Comparison of ENCODE assay signal across 19 cellular contexts in the genomic region with DNA sequence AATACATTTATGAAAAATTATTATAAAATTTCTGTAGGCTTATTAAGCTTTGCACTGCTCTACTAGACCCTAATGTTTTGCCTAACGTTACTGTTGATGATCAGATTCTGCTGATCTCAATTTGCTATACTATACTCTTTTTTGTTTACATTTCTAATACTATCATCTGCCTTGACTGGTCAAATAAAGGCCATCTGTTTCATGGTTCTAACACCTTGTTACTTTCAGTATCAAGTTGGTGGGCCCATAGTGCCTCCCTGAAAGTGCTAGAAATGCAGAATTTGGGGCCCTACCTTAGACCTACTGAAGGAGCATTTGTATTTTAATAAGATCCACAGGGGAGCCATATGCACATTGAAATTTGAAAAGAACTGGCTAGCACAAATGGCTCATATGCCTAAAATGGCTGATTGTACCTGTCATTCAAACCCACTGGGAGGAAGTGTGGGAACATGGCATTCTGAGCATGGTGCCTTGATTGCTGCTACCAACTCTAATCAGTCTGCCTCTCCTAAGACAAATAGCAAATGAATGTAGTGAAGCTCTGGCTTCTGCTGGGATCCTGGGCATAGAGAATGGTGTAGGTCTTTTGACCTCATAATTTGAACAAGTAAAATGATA.
DNase-seq lines count a peak whose midpoint lies in the region; ATAC-seq and TF ChIP-seq lines count a peak whose summit lies in the region.
"Had no signal": no experiment of that assay in that cellular context is flagged by ENCODE, and none has a peak within 500 bp of the region (broad histone marks: within the 10 kb centered on the region; RNA-seq: fewer than 3 reads in every experiment).

No MANE protein-coding gene starts in this region.

- H3F3A ChIP-seq in PC-9 (ENCODE audit: insufficient read depth, low read depth): no peaks in the 10 kb centered on the region

- no peaks in the 10 kb centered on the region for H3K9me3 Mint-ChIP-seq in H9
- 0 out of 2 replicates have a peak, but pooled peaks cover 5% of the 10 kb centered on the region for H3K9me3 Mint-ChIP-seq in WTC11
- H3K9me3 Mint-ChIP-seq in naive thymus-derived CD4-positive, alpha-beta T cell: peaks cover 0 to 12% (median 1%) of the 10 kb centered on the region in 11 donors

- no peaks in the 10 kb centered on the region for H3K27me3 ChIP-seq in H9 (ENCODE audit: insufficient read depth, low read length)
- no peaks in the 10 kb centered on the region for H3K27me3 ChIP-seq in iPS DF 6.9 (ENCODE audit: control insufficient read depth, insufficient read depth, low read length)
- H3K27me3 ChIP-seq in naive thymus-derived CD4-positive, alpha-beta T cell (ENCODE audit: control insufficient read depth in 2 of 2, insufficient read depth in 2 of 2, low read length in 2 of 2): no peaks in the 10 kb centered on the region
- H3K27me3 ChIP-seq in PC-9 (ENCODE audit: insufficient read depth, low read depth): no peaks in the 10 kb centered on the region

- POLR2A ChIA-PET in WTC11 (lab: Charles Lee): no interaction called here
- POLR2A ChIA-PET in naive thymus-derived CD4-positive, alpha-beta T cell (lab: Charles Lee): no interaction called here
- POLR2A ChIA-PET in PC-9 (lab: Charles Lee; ENCODE audit: unreplicated experiment): no interaction called here

- H2BK120ac ChIP-seq in H9 (ENCODE audit: low read depth, low read length, poor library complexity, severe bottlenecking): no peak overlapping the region

- no CpG with 5 or more reads among the region's 1 CpG for WGBS in H9 (ENCODE audit: extremely low coverage, insufficient read length, low lambda C conversion rate)
- no CpG with 5 or more reads among the region's 1 CpG for WGBS in iPS DF 6.9 (ENCODE audit: insufficient coverage, insufficient read length)

- no peak overlapping the region for H3K14ac ChIP-seq in H9 (ENCODE audit: insufficient read depth, low read length)

- H3K79me1 ChIP-seq in H9 (ENCODE audit: insufficient read depth, low read depth, low read length, poor library complexity, severe bottlenecking): no peaks in the 10 kb centered on the region

- H3K18ac ChIP-seq in H9 (ENCODE audit: insufficient read length, low read depth, low read length): no peak overlapping the region

- peak overlapping the region; percentile 21 to 96 (median 90) for H3K27ac Mint-ChIP-seq in H9
- H3K27ac Mint-ChIP-seq in WTC11: peak overlapping the region; percentile 63
- H3K27ac Mint-ChIP-seq in naive thymus-derived CD4-positive, alpha-beta T cell: no peak overlapping the region
- H3K27ac Mint-ChIP-seq: CD4-positive, CD25-positive, alpha-beta regulatory T cell had no signal

- no peak overlapping the region for H2BK15ac ChIP-seq in H9 (ENCODE audit: low read depth, low read length)

- H3K36me3 ChIP-seq in iPS DF 6.9 (ENCODE audit: control insufficient read depth, insufficient read depth, low read length): no peaks in the 10 kb centered on the region
- no peaks in the 10 kb centered on the region for H3K36me3 ChIP-seq in naive thymus-derived CD4-positive, alpha-beta T cell (ENCODE audit: control insufficient read depth in 2 of 3, insufficient read depth in 3 of 3, low read length in 3 of 3)
- no peaks in the 10 kb centered on the region for H3K36me3 ChIP-seq in PC-9 (ENCODE audit: low read depth)

- no peaks in the 10 kb centered on the region for H3K23me2 ChIP-seq in H9 (ENCODE audit: insufficient read length, low read depth, low read length, poor library complexity, severe bottlenecking)

- peak overlapping the region; percentile 57 for H3K4me2 ChIP-seq in H9 (ENCODE audit: insufficient read depth, insufficient read length, low read length)
- H3K4me2 ChIP-seq in PC-9: no peak overlapping the region

- H4K91ac ChIP-seq in H9 (ENCODE audit: insufficient read length, low read depth, low read length): no peak overlapping the region

- no peak overlapping the region for H3T11ph ChIP-seq in H9 (ENCODE audit: low read length)

- H3K4me1 ChIP-seq in H9 (ENCODE audit: insufficient read depth, low read length) (peaks cover 11% of the 10 kb centered on the region; the same call in 1 of the 2 replicates), iPS DF 6.9 (ENCODE audit: control insufficient read depth, insufficient read depth, low read length) (no peaks in the 10 kb centered on the region; the same call in 1 of the 2 replicates), PC-9 (replicated peaks; ENCODE audit: insufficient read depth) (no peaks in the 10 kb centered on the region)
- no peaks in the 10 kb centered on the region for H3K4me1 ChIP-seq in naive thymus-derived CD4-positive, alpha-beta T cell (ENCODE audit: control insufficient read depth in 2 of 2, insufficient read depth in 2 of 2, low read length in 2 of 2)

- H3K4me3 Mint-ChIP-seq in H9 (peak overlapping the region; percentile 14 to 15; a peak in 4 of 5 replicates), WTC11 (peak overlapping the region; percentile 34)
- H3K4me3 Mint-ChIP-seq in naive thymus-derived CD4-positive, alpha-beta T cell: no peak overlapping the region
- H3K4me3 Mint-ChIP-seq: CD4-positive, CD25-positive, alpha-beta regulatory T cell had no signal

- no peaks in the 10 kb centered on the region for H3K9me3 ChIP-seq in H9 (ENCODE audit: control insufficient read depth, low read depth, low read length)
- no peaks in the 10 kb centered on the region for H3K9me3 ChIP-seq in iPS DF 6.9 (ENCODE audit: control insufficient read depth, insufficient read depth, low read length)
- no peaks in the 10 kb centered on the region for H3K9me3 ChIP-seq in naive thymus-derived CD4-positive, alpha-beta T cell (ENCODE audit: control insufficient read depth in 2 of 3, low read length in 3 of 3)
- H3K9me3 ChIP-seq in PC-9 (ENCODE audit: insufficient read depth, low read depth): no peaks in the 10 kb centered on the region

- peaks cover 48 to 57% of the 10 kb centered on the region in 2 experiments for H3K4me1 Mint-ChIP-seq in H9
- H3K4me1 Mint-ChIP-seq in WTC11: peaks cover 62% of the 10 kb centered on the region
- no peaks in the 10 kb centered on the region for H3K4me1 Mint-ChIP-seq in naive thymus-derived CD4-positive, alpha-beta T cell
- H3K4me1 Mint-ChIP-seq: CD4-positive, CD25-positive, alpha-beta regulatory T cell had no signal

- H2AK5ac ChIP-seq in H9 (ENCODE audit: insufficient read length, low read length): no peak overlapping the region

- H3K4ac ChIP-seq in H9 (ENCODE audit: low read depth, low read length): no peak overlapping the region

- H3K9ac ChIP-seq in H9 (ENCODE audit: extremely low read depth, insufficient read length, low read length): no peak overlapping the region
- H3K9ac ChIP-seq: GM23248 had no signal

- peak; percentile 33 for ATAC-seq in WTC11
- no peak for ATAC-seq in naive thymus-derived CD4-positive, alpha-beta T cell
- ATAC-seq: HCT116, Panc1, SK-N-SH treated with all-trans-retinoic acid at 6 μM for 48 hours had no signal

- H3K27ac ChIP-seq in H9 (ENCODE audit: insufficient read length, low read depth, low read length): no peak overlapping the region
- H3K27ac ChIP-seq in iPS DF 6.9 (ENCODE audit: low read length): no peak overlapping the region
- no peak overlapping the region for H3K27ac ChIP-seq in naive thymus-derived CD4-positive, alpha-beta T cell (ENCODE audit: low read depth, low read length)
- H3K27ac ChIP-seq in PC-9: no peak overlapping the region
- H3K27ac ChIP-seq: GM23248 had no signal

- no peak overlapping the region for H2BK20ac ChIP-seq in H9 (ENCODE audit: low read depth, low read length, poor library complexity, severe bottlenecking)

- H3K79me2 ChIP-seq in H9 (ENCODE audit: insufficient read depth, low read length): no peaks in the 10 kb centered on the region
- H3K79me2 ChIP-seq in PC-9 (ENCODE audit: low read depth): no peaks in the 10 kb centered on the region

- no peak overlapping the region for H4K5ac ChIP-seq in H9 (ENCODE audit: insufficient read length, low read depth, low read length)

- no peak overlapping the region for H4K8ac ChIP-seq in H9 (replicated peaks; ENCODE audit: insufficient read length, low read depth, low read length)

- no peaks in the 10 kb centered on the region for H3K9me2 ChIP-seq in PC-9 (ENCODE audit: insufficient read depth)

- H3K27me3 Mint-ChIP-seq in H9 (ENCODE audit: low read depth) (no peaks in the 10 kb centered on the region), WTC11 (ENCODE audit: low read depth) (no peaks in the 10 kb centered on the region; the same call in 1 of the 2 replicates)
- H3K27me3 Mint-ChIP-seq in naive thymus-derived CD4-positive, alpha-beta T cell: peaks cover 0 to 6% (median 0%) of the 10 kb centered on the region in 5 donors
- H3K27me3 Mint-ChIP-seq: CD4-positive, CD25-positive, alpha-beta regulatory T cell had no signal

- H4K20me1 ChIP-seq in H9 (ENCODE audit: control insufficient read depth, insufficient read depth, insufficient read length) (no peaks in the 10 kb centered on the region), PC-9 (ENCODE audit: insufficient read depth) (no peaks in the 10 kb centered on the region)

- no peaks in the 10 kb centered on the region for H3K36me3 Mint-ChIP-seq in H9 (ENCODE audit: insufficient read depth in 1 of 3, low read depth in 3 of 3)
- no peaks in the 10 kb centered on the region for H3K36me3 Mint-ChIP-seq in WTC11
- H3K36me3 Mint-ChIP-seq in naive thymus-derived CD4-positive, alpha-beta T cell: no peaks in the 10 kb centered on the region
- H3K36me3 Mint-ChIP-seq: CD4-positive, CD25-positive, alpha-beta regulatory T cell had no signal

- H2BK5ac ChIP-seq in H9 (ENCODE audit: insufficient read length, low read length): no peak overlapping the region

- CTCF ChIA-PET in WTC11 (lab: Charles Lee) (no interaction called here), PC-9 (lab: Charles Lee) (no interaction called here)
- CTCF ChIA-PET in naive thymus-derived CD4-positive, alpha-beta T cell (lab: Charles Lee): no interaction called here

- H3K4me3 ChIP-seq in iPS DF 6.9 (ENCODE audit: low read length) (no peak overlapping the region), PC-9 (no peak overlapping the region)
- H3K4me3 ChIP-seq in naive thymus-derived CD4-positive, alpha-beta T cell (ENCODE audit: low read length): no peak overlapping the region
- H3K4me3 ChIP-seq: GM23248 had no signal

- no peak overlapping the region for H2BK12ac ChIP-seq in H9 (ENCODE audit: insufficient read length, low read depth, low read length)

- peak; percentile 84 for DNase-seq in DMS53 treated with DMSO at 0.1 percent for 48 hours (lab: John Stamatoyannopoulos, UW; ENCODE audit: unreplicated experiment)
- DNase-seq in H9: no peak
- no peak for DNase-seq in WTC11 (ENCODE audit: low spot score)
- DNase-seq in iPS DF 6.9 (ENCODE audit: low read depth, low spot score): peak; percentile 35
- DNase-seq in naive thymus-derived CD4-positive, alpha-beta T cell: no peak
- DNase-seq in PC-9: no peak
- DNase-seq in NK-92 treated with Interleukin-12 subunit alpha and Interleukin-12 subunit beta, amount 100 ng/mL, for 24 hours (lab: John Stamatoyannopoulos, UW): no peak
- DNase-seq: CD4-positive, CD25-positive, alpha-beta regulatory T cell; DND-41; GM23248; Karpas-422; MV-4-11; NCI-H1417 treated with DMSO at 0.1 percent for 48 hours; NCI-H187; NCI-H2107; NCI-H526 had no signal

- intact Hi-C loops in naive thymus-derived CD4-positive, alpha-beta T cell (cut with micrococcal nuclease): no loop called here
- intact Hi-C loops in PC-9 (cut with micrococcal nuclease; ENCODE audit: unreplicated experiment): no loop called here

- TF ChIP-seq CTCF in H9 (conservative IDR thresholded peaks at IDR 0.05): no peak
- TF ChIP-seq CTCF in WTC11 (IDR thresholded peaks at IDR 0.05): no peak
- no peak for TF ChIP-seq CTCF in PC-9 (conservative IDR thresholded peaks at IDR 0.05)

- no TSS peak for BruUV-seq in PC-9 (replicated peaks; lab: Mats Ljungman, UMichigan)

- no peak overlapping the region for H3K56ac ChIP-seq in H9 (ENCODE audit: insufficient read length, low read depth, low read length)

- H3K23ac ChIP-seq in H9 (ENCODE audit: insufficient read length, low read depth, low read length): no peak overlapping the region

- H2AFZ ChIP-seq in H9 (ENCODE audit: low read length) (no peak overlapping the region), PC-9 (no peak overlapping the region)
- H2AFZ ChIP-seq: GM23248 had no signal

Comparison
In these comparisons a context has a peak if more than half of its experiments do, and no peak if none do; other contexts are left out.
1. DNase-seq: peak in DMS53 treated with DMSO at 0.1 percent for 48 hours (single experiment) and iPS DF 6.9 (single experiment); none in H9 (single experiment), WTC11 (single experiment), naive thymus-derived CD4-positive, alpha-beta T cell (0 of 9), PC-9 (0 of 2) and NK-92 treated with Interleukin-12 subunit alpha and Interleukin-12 subunit beta, amount 100 ng/mL, for 24 hours (single experiment).
2. H3K27ac Mint-ChIP-seq: peak in H9 (3 of 3) and WTC11 (single experiment); none in naive thymus-derived CD4-positive, alpha-beta T cell (0 of 9).
3. H3K4me3 Mint-ChIP-seq: peak in H9 (2 of 2) and WTC11 (single experiment); none in naive thymus-derived CD4-positive, alpha-beta T cell (0 of 10).